19 cellular contexts compared by ENCODE assay signal in genomic region chr3:6743067-6743720, GRCh38.
A peak's percentile ranks its signal among the peaks of the same experiment; 100 is the strongest.
DNase-seq lines count a peak whose midpoint lies in the region; ATAC-seq and TF ChIP-seq lines count a peak whose summit lies in the region.
"Had no signal": no experiment of that assay in that cellular context is flagged by ENCODE, and none has a peak within 500 bp of the region (broad histone marks: within the 10 kb centered on the region; RNA-seq: fewer than 3 reads in every experiment).

No MANE protein-coding gene starts in this region.

- no peaks in the 10 kb centered on the region for H3K36me3 ChIP-seq in DND-41 (ENCODE audit: insufficient read depth, low read length)
- no peaks in the 10 kb centered on the region for H3K36me3 ChIP-seq in colonic mucosa
- no peaks in the 10 kb centered on the region for H3K36me3 ChIP-seq in mucosa of rectum (ENCODE audit: control insufficient read depth in 2 of 2, insufficient read depth in 2 of 2, low read length in 2 of 2)
- H3K36me3 ChIP-seq: BLaER1 had no signal

- H3K27me3 ChIP-seq in DND-41 (ENCODE audit: insufficient read depth, low read length, poor library complexity) (no peaks in the 10 kb centered on the region), colonic mucosa (no peaks in the 10 kb centered on the region), mucosa of rectum (ENCODE audit: control insufficient read depth in 2 of 2, insufficient read depth in 2 of 2, low read length in 2 of 2) (no peaks in the 10 kb centered on the region)
- H3K27me3 ChIP-seq: BLaER1 had no signal

- H3K27ac ChIP-seq in DND-41 (ENCODE audit: low read length) (no peak overlapping the region), colonic mucosa (peak overlapping the region; percentile 21), mucosa of rectum (ENCODE audit: low read depth in 2 of 2, low read length in 2 of 2) (peak overlapping the region; percentile 52 to 53)
- H3K27ac ChIP-seq: 22Rv1, BLaER1, C4-2B had no signal

- DNase-seq in DND-41 (no peak), colonic mucosa (no peak), NOMO-1 treated with dmso at 0.1 percent for 144 hours (lab: John Stamatoyannopoulos, UW; ENCODE audit: unreplicated experiment) (no peak), Kasumi-1 (lab: John Stamatoyannopoulos, UW) (no peak), NCI-H1417 (lab: John Stamatoyannopoulos, UW) (no peak)
- DNase-seq: Caco-2; CD4-positive, CD25-positive, alpha-beta regulatory T cell; CD8-positive, alpha-beta T cell; DMS153; EL; GDM1; H9 had no signal

- no peak overlapping the region for H2AFZ ChIP-seq in DND-41 (ENCODE audit: low read depth, low read length)
- H2AFZ ChIP-seq: GM23338 had no signal

- H4K20me1 ChIP-seq in DND-41 (ENCODE audit: insufficient read depth, low read length) = no peaks in the 10 kb centered on the region
- H4K20me1 ChIP-seq: BLaER1 had no signal

- no peak overlapping the region for H3K4me2 ChIP-seq in DND-41 (ENCODE audit: insufficient read depth, low read length)
- H3K4me2 ChIP-seq: BLaER1, GM23338 had no signal

- H3K79me2 ChIP-seq in DND-41 (ENCODE audit: insufficient read depth, low read length) = no peaks in the 10 kb centered on the region

- peaks cover 41% of the 10 kb centered on the region for H3K4me1 ChIP-seq in DND-41 (ENCODE audit: insufficient read depth, low read length)
- no peaks in the 10 kb centered on the region for H3K4me1 ChIP-seq in colonic mucosa
- peaks cover 7 to 8% of the 10 kb centered on the region in 2 donors for H3K4me1 ChIP-seq in mucosa of rectum (ENCODE audit: control insufficient read depth in 2 of 2, insufficient read depth in 2 of 2, low read length in 2 of 2)
- H3K4me1 ChIP-seq: BLaER1, Caco-2 had no signal

- H3K4me3 ChIP-seq in DND-41 (ENCODE audit: low read depth in 1 of 2, low read length in 2 of 2) (no peak overlapping the region), colonic mucosa (no peak overlapping the region), mucosa of rectum (ENCODE audit: low read length in 2 of 2) (peak overlapping the region in 1 of 2 donors; percentile 22)
- H3K4me3 ChIP-seq: BLaER1, GM12878, GM23338 had no signal

- TF ChIP-seq CTCF in DND-41 (IDR thresholded peaks at IDR 0.05; ENCODE audit: borderline replicate concordance, extremely low read depth, low read length, poor library complexity, severe bottlenecking) (no peak), colonic mucosa (IDR thresholded peaks at IDR 0.05) (no peak)

- peak; percentile 71 for ATAC-seq in DND-41 (ENCODE audit: insufficient read depth, low read depth)
- ATAC-seq: CD8-positive, alpha-beta T cell; GM12878; GM23338; HCT116 had no signal

- intact Hi-C loops in colonic mucosa (cut with DNase I) = no loop called here

- no peaks in the 10 kb centered on the region for H3K9me3 ChIP-seq in DND-41 (ENCODE audit: insufficient read depth, low read length, severe bottlenecking)
- no peaks in the 10 kb centered on the region for H3K9me3 ChIP-seq in colonic mucosa
- H3K9me3 ChIP-seq in mucosa of rectum (ENCODE audit: control insufficient read depth in 2 of 2, low read length in 2 of 2) = no peaks in the 10 kb centered on the region
- H3K9me3 ChIP-seq: BLaER1, Caco-2 had no signal

- H3K9ac ChIP-seq in DND-41 (ENCODE audit: low read depth, low read length) (no peak overlapping the region), colonic mucosa (ENCODE audit: low read depth in 2 of 2, low read length in 2 of 2) (no peak overlapping the region), mucosa of rectum (ENCODE audit: low read depth in 1 of 2, low read length in 2 of 2) (no peak overlapping the region)
- H3K9ac ChIP-seq: BLaER1 had no signal
